1 cellular context compared by ENCODE assay signal in the genomic region with DNA sequence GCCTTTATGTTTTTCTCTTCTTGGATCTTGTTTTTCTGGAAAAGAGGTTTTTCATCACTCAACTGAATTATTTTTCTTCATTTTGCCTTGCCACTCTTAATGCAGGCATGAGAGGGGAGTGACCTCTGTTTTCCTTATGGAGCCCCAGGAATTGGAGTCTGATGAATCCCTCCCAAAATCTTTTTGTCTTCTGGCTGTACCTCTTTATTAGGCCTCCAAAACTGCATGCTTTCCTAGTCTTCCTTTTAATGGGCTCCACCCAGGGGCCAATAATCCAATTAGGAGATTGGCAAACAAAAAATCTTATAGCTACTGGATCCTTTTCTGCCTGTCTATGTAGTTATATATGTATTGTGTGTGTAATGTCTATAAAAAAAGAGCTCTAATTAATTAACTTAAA.
A peak's percentile ranks its signal among the peaks of the same experiment; 100 is the strongest.
TF ChIP-seq lines count a peak whose summit lies in the region.

No MANE protein-coding gene starts in this region.

TF ChIP-seq in GM12878, 131 proteins besides CTCF, POLR2A, EP300 and RAD21 (continued from another document):
- peak; percentile 69 for TF ChIP-seq CEBPZ (IDR thresholded peaks at IDR 0.05; ENCODE audit: low read depth, low read length)
